In the genomic region with DNA sequence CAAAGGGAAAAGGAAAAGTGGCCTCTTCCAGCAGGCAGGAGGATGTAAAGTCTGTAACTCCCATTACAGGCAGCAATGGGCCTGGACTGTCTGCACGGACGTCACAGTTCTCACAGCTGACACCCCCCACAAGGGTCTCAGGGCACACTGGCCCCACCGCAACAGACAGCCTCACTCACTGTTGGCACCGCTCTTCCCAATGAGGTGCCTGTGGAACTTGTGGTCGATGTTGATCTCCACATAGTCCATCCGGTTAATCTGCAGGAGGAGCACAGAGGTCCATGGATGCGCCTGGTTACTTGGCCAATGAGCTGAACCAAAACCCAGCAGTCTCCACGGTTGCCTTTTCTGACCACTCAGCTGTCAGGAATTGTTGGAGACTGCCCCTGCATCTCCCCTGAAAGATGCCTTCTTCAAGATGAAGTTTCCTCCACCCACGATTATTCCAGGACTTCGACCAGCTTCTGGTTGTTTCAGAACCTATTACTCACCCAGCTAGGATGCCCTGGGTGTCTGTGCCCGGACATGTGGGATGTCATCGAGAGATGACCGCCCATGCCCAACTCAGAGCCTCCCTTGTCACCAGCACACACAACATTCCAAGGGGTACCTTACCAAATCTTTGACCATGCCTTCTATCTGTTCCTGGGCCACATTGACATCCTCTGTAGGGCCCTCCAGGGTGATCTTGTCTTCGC, we compare ENCODE assay signal across 15 cellular contexts.
"Had no signal": no experiment of that assay in that cellular context is flagged by ENCODE, and none has a peak within 500 bp of the region (broad histone marks: within the 10 kb centered on the region; RNA-seq: fewer than 3 reads in every experiment).

No MANE protein-coding gene starts in this region.

- DNase-seq: colonic mucosa; effector CD4-positive, alpha-beta T cell; endodermal cell; heart left ventricle; hippocampal formation; left lung; lower lobe of right lung; midbrain; occipital lobe; psoas muscle; retina; stimulated activated CD4-positive, alpha-beta T cell treated with anti-CD3 and anti-CD28 coated beads, Interleukin-2, amount 100 ng/mL, for 24 hours; stimulated activated CD4-positive, alpha-beta T cell treated with anti-CD3 and anti-CD28 coated beads, Interleukin-4, amount 100 ng/mL, for 4 hours; stimulated activated naive CD4-positive, alpha-beta T cell; trophoblast cell had no signal
